Comparison of ENCODE assay signal across 16 cellular contexts in the genomic region with DNA sequence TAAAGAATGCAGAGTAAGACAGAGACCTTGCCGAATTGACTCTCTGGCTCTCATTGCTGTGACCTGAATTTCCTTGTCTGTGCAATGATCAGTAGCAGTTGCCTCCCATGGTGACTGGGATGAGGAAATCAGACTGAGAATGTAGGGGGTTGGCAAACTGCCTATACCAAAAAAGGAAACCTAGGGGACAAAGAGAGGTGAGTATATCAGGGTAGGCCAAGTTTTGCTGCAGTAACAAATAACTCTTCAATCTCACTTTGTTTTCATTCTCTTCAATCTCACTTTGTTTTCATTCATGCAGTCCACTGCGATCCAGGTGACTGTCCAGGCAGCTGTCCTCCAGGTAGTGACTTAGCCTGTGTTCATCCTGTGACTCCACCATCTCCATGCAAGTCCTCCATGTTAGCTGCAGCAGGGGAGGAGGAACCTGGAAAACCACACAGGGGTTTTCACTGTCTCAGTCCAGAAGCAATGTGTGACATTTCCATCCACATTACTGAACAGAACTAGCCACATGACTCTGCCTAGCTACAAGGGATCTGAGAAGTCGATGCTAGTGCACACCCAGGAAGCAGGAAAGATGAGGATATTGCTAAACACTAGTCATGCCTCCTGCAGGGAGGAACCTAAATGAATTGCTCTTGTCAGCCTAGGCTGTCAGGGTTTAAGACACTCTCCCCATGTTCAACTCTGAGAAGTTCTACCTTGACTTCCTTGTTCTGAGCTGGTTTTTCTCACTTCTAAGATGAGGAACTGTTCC. TPM values are rescaled to one million over a fixed set of nuclear protein-coding genes. Genes with fewer than 3 reads are reported as not detected.
DNase-seq lines count a peak whose midpoint lies in the region; ATAC-seq and TF ChIP-seq lines count a peak whose summit lies in the region.
"Had no signal": no experiment of that assay in that cellular context is flagged by ENCODE, and none has a peak within 500 bp of the region (broad histone marks: within the 10 kb centered on the region; RNA-seq: fewer than 3 reads in every experiment).

No MANE protein-coding gene starts in this region.

- H3K9ac ChIP-seq in OCI-LY1 (ENCODE audit: low read length) (no peak overlapping the region), PC-3 (ENCODE audit: low read length) (no peak overlapping the region)
- H3K9ac ChIP-seq: BLaER1 treated with 17β-estradiol and CSF1 and Interleukin-3, amounts not matched to agents 10 nM and 100 nM had no signal

- H3K79me2 ChIP-seq in DOHH2 (ENCODE audit: control insufficient read depth, low read length) (no peaks in the 10 kb centered on the region), OCI-LY1 (ENCODE audit: insufficient read depth, low read length) (no peaks in the 10 kb centered on the region), PC-3 (ENCODE audit: low read length) (no peaks in the 10 kb centered on the region)

- no TSS peak for BruUV-seq in PC-3 (replicated peaks; lab: Mats Ljungman, UMichigan)

- no peak for TF ChIP-seq CTCF in DOHH2 (IDR thresholded peaks at IDR 0.05; ENCODE audit: low read depth, low read length, poor library complexity, severe bottlenecking)
- no peak for TF ChIP-seq CTCF in OCI-LY1 (IDR thresholded peaks at IDR 0.05; ENCODE audit: low read length)
- peak; percentile 3 for TF ChIP-seq CTCF in epithelial cell of esophagus (IDR thresholded peaks at IDR 0.05; ENCODE audit: insufficient read depth, low read depth, low read length, missing control alignments)
- TF ChIP-seq CTCF in mucosa of descending colon (IDR thresholded peaks at IDR 0.05) = no peak
- no peak for TF ChIP-seq CTCF in PC-3 (conservative IDR thresholded peaks at IDR 0.05; ENCODE audit: low read depth, low read length)
- no peak for TF ChIP-seq CTCF in glutamatergic neuron (IDR thresholded peaks at IDR 0.05; ENCODE audit: partially characterized antibody, unreplicated experiment)

- H4K20me1 ChIP-seq in DOHH2 (ENCODE audit: control insufficient read depth, insufficient read depth, low read depth, low read length) (no peaks in the 10 kb centered on the region), OCI-LY1 (ENCODE audit: insufficient read depth, low read length) (no peaks in the 10 kb centered on the region), PC-3 (ENCODE audit: low read length) (no peaks in the 10 kb centered on the region)
- H4K20me1 ChIP-seq: BLaER1 treated with 17β-estradiol and CSF1 and Interleukin-3, amounts not matched to agents 10 nM and 100 nM had no signal

- H3K9me2 ChIP-seq in DOHH2 (replicated peaks; ENCODE audit: control insufficient read depth, low read length) (no peaks in the 10 kb centered on the region), OCI-LY1 (ENCODE audit: low read depth, low read length) (no peaks in the 10 kb centered on the region), PC-3 (replicated peaks; ENCODE audit: low read length) (no peaks in the 10 kb centered on the region)

- CTCF ChIA-PET in PC-3 (lab: Charles Lee) = interaction anchor here (0.5 kb wide), 1 partner anchor 203 kb away, joined by 6 read pairs; no protein-coding TSS in a partner anchor

- H3K4me1 Mint-ChIP-seq in glutamatergic neuron (ENCODE audit: low read depth, unreplicated experiment) = no peaks in the 10 kb centered on the region

- H3K9me3 Mint-ChIP-seq in glutamatergic neuron (ENCODE audit: unreplicated experiment) = no peaks in the 10 kb centered on the region
- H3K9me3 Mint-ChIP-seq: CD8-positive, alpha-beta memory T cell had no signal

- no peak overlapping the region for H2AFZ ChIP-seq in OCI-LY1 (ENCODE audit: low read length)
- H2AFZ ChIP-seq in PC-3 (ENCODE audit: low read length) = no peak overlapping the region

- H3K4me1 ChIP-seq in DOHH2 (ENCODE audit: control insufficient read depth, low read length) (peaks cover 24% of the 10 kb centered on the region), OCI-LY1 (ENCODE audit: insufficient read depth, low read length, severe bottlenecking) (peaks cover 20% of the 10 kb centered on the region), mucosa of descending colon (ENCODE audit: low read depth) (peaks cover 6% of the 10 kb centered on the region), PC-3 (ENCODE audit: insufficient read depth, low read length) (0 out of 2 replicates have a peak, but pooled peaks cover 3% of the 10 kb centered on the region)

- peaks cover 2% of the 10 kb centered on the region for H3K27me3 Mint-ChIP-seq in glutamatergic neuron (ENCODE audit: unreplicated experiment)

- H3K27ac ChIP-seq in DOHH2 (ENCODE audit: low read depth, low read length) (no peak overlapping the region), OCI-LY1 (ENCODE audit: low read depth, low read length, poor library complexity, severe bottlenecking) (peak overlapping the region; percentile 22), PC-3 (ENCODE audit: low read length) (no peak overlapping the region)
- H3K27ac ChIP-seq: BLaER1 treated with 17β-estradiol and CSF1 and Interleukin-3, amounts not matched to agents 10 nM and 100 nM had no signal

- no peaks in the 10 kb centered on the region for H3F3A ChIP-seq in DOHH2 (ENCODE audit: control insufficient read depth, insufficient read depth)
- H3F3A ChIP-seq in OCI-LY1 (ENCODE audit: insufficient read depth, low read length) = no peaks in the 10 kb centered on the region
- H3F3A ChIP-seq in PC-3 (ENCODE audit: low read length, unreplicated experiment) = no peaks in the 10 kb centered on the region

- H3K4me3 Mint-ChIP-seq in glutamatergic neuron (ENCODE audit: unreplicated experiment) = no peak overlapping the region
- H3K4me3 Mint-ChIP-seq: CD8-positive, alpha-beta memory T cell had no signal

- H3K4me2 ChIP-seq in DOHH2 (ENCODE audit: low read length) (peak overlapping the region; percentile 26), OCI-LY1 (ENCODE audit: low read length) (no peak overlapping the region), PC-3 (ENCODE audit: low read length) (no peak overlapping the region)

- no peaks in the 10 kb centered on the region for H3K9me3 ChIP-seq in DOHH2 (ENCODE audit: control insufficient read depth, insufficient read depth, low read length)
- no peaks in the 10 kb centered on the region for H3K9me3 ChIP-seq in OCI-LY1 (ENCODE audit: low read length)
- no peaks in the 10 kb centered on the region for H3K9me3 ChIP-seq in mucosa of descending colon
- no peaks in the 10 kb centered on the region for H3K9me3 ChIP-seq in PC-3 (ENCODE audit: low read length)
- H3K9me3 ChIP-seq: BLaER1 treated with 17β-estradiol and CSF1 and Interleukin-3, amounts not matched to agents 10 nM and 100 nM had no signal

- intact Hi-C loops in mucosa of descending colon (cut with DNase I, micrococcal nuclease) (no loop called here), PC-3 (cut with micrococcal nuclease) (no loop called here)

- DNase-seq in epithelial cell of esophagus (ENCODE audit: low read depth) = peak; percentile 29
- DNase-seq in mucosa of descending colon = no peak
- no peak for DNase-seq in PC-3
- DNase-seq in glutamatergic neuron = no peak
- no peak for DNase-seq in islet precursor cell
- DNase-seq: CD8-positive, alpha-beta memory T cell; NCI-H1092 treated with DMSO at 0.1 percent for 48 hours; NCI-H1694; NCI-H510A; NCI-H774; RPMI8226; SHP77 treated with DMSO at 0.1 percent for 48 hours had no signal

- no peak overlapping the region for H3K27ac Mint-ChIP-seq in glutamatergic neuron (ENCODE audit: unreplicated experiment)
- H3K27ac Mint-ChIP-seq: CD8-positive, alpha-beta memory T cell had no signal

- no peaks in the 10 kb centered on the region for H3K27me3 ChIP-seq in DOHH2 (ENCODE audit: control insufficient read depth, low read length)
- no peaks in the 10 kb centered on the region for H3K27me3 ChIP-seq in OCI-LY1 (ENCODE audit: insufficient read depth, low read length)
- no peaks in the 10 kb centered on the region for H3K27me3 ChIP-seq in PC-3 (ENCODE audit: low read length)

- peak; percentile 53 for ATAC-seq in mucosa of descending colon
- no peak for ATAC-seq in PC-3

- peaks cover 4% of the 10 kb centered on the region for H3K36me3 Mint-ChIP-seq in glutamatergic neuron (ENCODE audit: unreplicated experiment)
- H3K36me3 Mint-ChIP-seq: CD8-positive, alpha-beta memory T cell had no signal

- H3K36me3 ChIP-seq in DOHH2 (ENCODE audit: control insufficient read depth, low read length) (no peaks in the 10 kb centered on the region), OCI-LY1 (ENCODE audit: insufficient read depth, low read length) (no peaks in the 10 kb centered on the region), mucosa of descending colon (ENCODE audit: low read depth) (no peaks in the 10 kb centered on the region), PC-3 (ENCODE audit: low read depth, low read length) (no peaks in the 10 kb centered on the region)
- H3K36me3 ChIP-seq: BLaER1 treated with 17β-estradiol and CSF1 and Interleukin-3, amounts not matched to agents 10 nM and 100 nM had no signal

- POLR2A ChIA-PET in PC-3 (lab: Charles Lee; ENCODE audit: unreplicated experiment) = no interaction called here

- H3K4me3 ChIP-seq in DOHH2 (ENCODE audit: low read length) = no peak overlapping the region
- H3K4me3 ChIP-seq in OCI-LY1 (ENCODE audit: low read depth, low read length, poor library complexity, severe bottlenecking) = no peak overlapping the region
- no peak overlapping the region for H3K4me3 ChIP-seq in epithelial cell of esophagus (ENCODE audit: low read length)
- H3K4me3 ChIP-seq in mucosa of descending colon = no peak overlapping the region
- no peak overlapping the region for H3K4me3 ChIP-seq in PC-3 (ENCODE audit: low read length)
- H3K4me3 ChIP-seq: BLaER1 treated with 17β-estradiol and CSF1 and Interleukin-3, amounts not matched to agents 10 nM and 100 nM had no signal

RNA-seq across cellular contexts. Expression of a gene that starts 26.0 kb away (rescaled TPM):
- total RNA-seq in mucosa of descending colon (not detected), PC-3 (2014; rRNA removed) (not detected in 2 replicates), glutamatergic neuron (ENCODE audit: unreplicated experiment) (not detected)
- total RNA-seq: CD8-positive, alpha-beta memory T cell; MCF 10A had no signal
